In the genomic region with DNA sequence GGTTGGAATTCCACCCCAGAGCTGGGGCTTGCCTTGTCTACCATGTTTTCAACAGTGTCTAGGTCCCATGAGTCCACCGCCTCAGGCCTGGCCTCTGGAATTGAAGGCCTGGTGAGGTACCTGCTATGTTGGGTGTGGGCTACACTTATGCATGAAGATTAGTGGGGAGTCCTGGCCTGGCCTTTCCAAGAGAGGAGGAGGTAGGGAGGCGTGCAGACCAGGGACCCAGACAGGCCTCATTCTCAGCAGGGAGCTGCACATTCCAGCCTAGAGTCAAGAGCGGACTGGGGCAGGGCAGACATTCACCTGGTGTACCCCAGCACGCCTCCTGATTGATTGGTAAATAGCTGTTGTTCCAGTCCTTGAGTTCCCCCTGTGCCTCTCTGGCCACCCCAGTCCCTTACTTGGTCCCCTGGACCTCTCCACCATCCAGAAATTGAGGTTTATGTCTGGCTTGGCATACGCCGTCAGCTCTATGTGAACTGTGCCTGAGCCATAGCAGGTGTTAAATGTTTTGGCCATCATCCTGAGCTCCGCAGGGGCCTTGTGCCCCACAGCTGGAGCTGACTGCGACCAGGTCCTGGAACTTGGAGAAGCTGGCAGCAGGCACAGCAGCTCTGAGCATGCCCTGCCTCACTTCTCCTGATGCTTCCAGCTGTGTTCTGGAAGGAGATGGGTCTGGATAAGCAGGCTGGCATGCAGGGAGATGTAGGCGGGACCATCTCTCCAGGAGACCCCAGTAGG, we compare ENCODE assay signal across 1 cellular context.
TF ChIP-seq lines count a peak whose summit lies in the region.

No MANE protein-coding gene starts in this region.

TF ChIP-seq in H1, 55 proteins besides CTCF, POLR2A, EP300 and RAD21 (continued from another document):
- TF ChIP-seq, protein P1, sequence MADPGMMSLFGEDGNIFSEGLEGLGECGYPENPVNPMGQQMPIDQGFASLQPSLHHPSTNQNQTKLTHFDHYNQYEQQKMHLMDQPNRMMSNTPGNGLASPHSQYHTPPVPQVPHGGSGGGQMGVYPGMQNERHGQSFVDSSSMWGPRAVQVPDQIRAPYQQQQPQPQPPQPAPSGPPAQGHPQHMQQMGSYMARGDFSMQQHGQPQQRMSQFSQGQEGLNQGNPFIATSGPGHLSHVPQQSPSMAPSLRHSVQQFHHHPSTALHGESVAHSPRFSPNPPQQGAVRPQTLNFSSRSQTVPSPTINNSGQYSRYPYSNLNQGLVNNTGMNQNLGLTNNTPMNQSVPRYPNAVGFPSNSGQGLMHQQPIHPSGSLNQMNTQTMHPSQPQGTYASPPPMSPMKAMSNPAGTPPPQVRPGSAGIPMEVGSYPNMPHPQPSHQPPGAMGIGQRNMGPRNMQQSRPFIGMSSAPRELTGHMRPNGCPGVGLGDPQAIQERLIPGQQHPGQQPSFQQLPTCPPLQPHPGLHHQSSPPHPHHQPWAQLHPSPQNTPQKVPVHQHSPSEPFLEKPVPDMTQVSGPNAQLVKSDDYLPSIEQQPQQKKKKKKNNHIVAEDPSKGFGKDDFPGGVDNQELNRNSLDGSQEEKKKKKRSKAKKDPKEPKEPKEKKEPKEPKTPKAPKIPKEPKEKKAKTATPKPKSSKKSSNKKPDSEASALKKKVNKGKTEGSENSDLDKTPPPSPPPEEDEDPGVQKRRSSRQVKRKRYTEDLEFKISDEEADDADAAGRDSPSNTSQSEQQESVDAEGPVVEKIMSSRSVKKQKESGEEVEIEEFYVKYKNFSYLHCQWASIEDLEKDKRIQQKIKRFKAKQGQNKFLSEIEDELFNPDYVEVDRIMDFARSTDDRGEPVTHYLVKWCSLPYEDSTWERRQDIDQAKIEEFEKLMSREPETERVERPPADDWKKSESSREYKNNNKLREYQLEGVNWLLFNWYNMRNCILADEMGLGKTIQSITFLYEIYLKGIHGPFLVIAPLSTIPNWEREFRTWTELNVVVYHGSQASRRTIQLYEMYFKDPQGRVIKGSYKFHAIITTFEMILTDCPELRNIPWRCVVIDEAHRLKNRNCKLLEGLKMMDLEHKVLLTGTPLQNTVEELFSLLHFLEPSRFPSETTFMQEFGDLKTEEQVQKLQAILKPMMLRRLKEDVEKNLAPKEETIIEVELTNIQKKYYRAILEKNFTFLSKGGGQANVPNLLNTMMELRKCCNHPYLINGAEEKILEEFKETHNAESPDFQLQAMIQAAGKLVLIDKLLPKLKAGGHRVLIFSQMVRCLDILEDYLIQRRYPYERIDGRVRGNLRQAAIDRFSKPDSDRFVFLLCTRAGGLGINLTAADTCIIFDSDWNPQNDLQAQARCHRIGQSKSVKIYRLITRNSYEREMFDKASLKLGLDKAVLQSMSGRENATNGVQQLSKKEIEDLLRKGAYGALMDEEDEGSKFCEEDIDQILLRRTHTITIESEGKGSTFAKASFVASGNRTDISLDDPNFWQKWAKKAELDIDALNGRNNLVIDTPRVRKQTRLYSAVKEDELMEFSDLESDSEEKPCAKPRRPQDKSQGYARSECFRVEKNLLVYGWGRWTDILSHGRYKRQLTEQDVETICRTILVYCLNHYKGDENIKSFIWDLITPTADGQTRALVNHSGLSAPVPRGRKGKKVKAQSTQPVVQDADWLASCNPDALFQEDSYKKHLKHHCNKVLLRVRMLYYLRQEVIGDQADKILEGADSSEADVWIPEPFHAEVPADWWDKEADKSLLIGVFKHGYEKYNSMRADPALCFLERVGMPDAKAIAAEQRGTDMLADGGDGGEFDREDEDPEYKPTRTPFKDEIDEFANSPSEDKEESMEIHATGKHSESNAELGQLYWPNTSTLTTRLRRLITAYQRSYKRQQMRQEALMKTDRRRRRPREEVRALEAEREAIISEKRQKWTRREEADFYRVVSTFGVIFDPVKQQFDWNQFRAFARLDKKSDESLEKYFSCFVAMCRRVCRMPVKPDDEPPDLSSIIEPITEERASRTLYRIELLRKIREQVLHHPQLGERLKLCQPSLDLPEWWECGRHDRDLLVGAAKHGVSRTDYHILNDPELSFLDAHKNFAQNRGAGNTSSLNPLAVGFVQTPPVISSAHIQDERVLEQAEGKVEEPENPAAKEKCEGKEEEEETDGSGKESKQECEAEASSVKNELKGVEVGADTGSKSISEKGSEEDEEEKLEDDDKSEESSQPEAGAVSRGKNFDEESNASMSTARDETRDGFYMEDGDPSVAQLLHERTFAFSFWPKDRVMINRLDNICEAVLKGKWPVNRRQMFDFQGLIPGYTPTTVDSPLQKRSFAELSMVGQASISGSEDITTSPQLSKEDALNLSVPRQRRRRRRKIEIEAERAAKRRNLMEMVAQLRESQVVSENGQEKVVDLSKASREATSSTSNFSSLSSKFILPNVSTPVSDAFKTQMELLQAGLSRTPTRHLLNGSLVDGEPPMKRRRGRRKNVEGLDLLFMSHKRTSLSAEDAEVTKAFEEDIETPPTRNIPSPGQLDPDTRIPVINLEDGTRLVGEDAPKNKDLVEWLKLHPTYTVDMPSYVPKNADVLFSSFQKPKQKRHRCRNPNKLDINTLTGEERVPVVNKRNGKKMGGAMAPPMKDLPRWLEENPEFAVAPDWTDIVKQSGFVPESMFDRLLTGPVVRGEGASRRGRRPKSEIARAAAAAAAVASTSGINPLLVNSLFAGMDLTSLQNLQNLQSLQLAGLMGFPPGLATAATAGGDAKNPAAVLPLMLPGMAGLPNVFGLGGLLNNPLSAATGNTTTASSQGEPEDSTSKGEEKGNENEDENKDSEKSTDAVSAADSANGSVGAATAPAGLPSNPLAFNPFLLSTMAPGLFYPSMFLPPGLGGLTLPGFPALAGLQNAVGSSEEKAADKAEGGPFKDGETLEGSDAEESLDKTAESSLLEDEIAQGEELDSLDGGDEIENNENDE (IDR thresholded peaks at IDR 0.05; ENCODE audit: insufficient replicate concordance, low read length) = no peak
- TF ChIP-seq SP1 (IDR thresholded peaks at IDR 0.05; ENCODE audit: low read depth, low read length) = no peak
- TF ChIP-seq, protein P2, sequence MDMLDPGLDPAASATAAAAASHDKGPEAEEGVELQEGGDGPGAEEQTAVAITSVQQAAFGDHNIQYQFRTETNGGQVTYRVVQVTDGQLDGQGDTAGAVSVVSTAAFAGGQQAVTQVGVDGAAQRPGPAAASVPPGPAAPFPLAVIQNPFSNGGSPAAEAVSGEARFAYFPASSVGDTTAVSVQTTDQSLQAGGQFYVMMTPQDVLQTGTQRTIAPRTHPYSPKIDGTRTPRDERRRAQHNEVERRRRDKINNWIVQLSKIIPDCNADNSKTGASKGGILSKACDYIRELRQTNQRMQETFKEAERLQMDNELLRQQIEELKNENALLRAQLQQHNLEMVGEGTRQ (IDR thresholded peaks at IDR 0.05; ENCODE audit: low read length) = no peak
- no peak for TF ChIP-seq JUND (IDR thresholded peaks at IDR 0.05; ENCODE audit: low read length)
- no peak for TF ChIP-seq CTBP2 (IDR thresholded peaks at IDR 0.05; ENCODE audit: borderline replicate concordance, insufficient read depth, insufficient read length, low read length)
- no peak for TF ChIP-seq EZH2 (IDR thresholded peaks at IDR 0.05; ENCODE audit: low read depth, low read length, severe bottlenecking)
- no peak for TF ChIP-seq TBP (IDR thresholded peaks at IDR 0.05; ENCODE audit: low read depth, low read length)
- no peak for TF ChIP-seq YY1 (IDR thresholded peaks at IDR 0.05; ENCODE audit: low read depth, low read length)
- no peak for TF ChIP-seq EGR1 (IDR thresholded peaks at IDR 0.05; ENCODE audit: borderline replicate concordance, low read depth, low read length)
- TF ChIP-seq BACH1 (IDR thresholded peaks at IDR 0.05; ENCODE audit: low read length) = no peak
- TF ChIP-seq CEBPB (IDR thresholded peaks at IDR 0.05; ENCODE audit: low read depth, low read length) = no peak
- TF ChIP-seq MAFK (IDR thresholded peaks at IDR 0.05; ENCODE audit: low read depth, low read length) = no peak
- TF ChIP-seq, protein P3, sequence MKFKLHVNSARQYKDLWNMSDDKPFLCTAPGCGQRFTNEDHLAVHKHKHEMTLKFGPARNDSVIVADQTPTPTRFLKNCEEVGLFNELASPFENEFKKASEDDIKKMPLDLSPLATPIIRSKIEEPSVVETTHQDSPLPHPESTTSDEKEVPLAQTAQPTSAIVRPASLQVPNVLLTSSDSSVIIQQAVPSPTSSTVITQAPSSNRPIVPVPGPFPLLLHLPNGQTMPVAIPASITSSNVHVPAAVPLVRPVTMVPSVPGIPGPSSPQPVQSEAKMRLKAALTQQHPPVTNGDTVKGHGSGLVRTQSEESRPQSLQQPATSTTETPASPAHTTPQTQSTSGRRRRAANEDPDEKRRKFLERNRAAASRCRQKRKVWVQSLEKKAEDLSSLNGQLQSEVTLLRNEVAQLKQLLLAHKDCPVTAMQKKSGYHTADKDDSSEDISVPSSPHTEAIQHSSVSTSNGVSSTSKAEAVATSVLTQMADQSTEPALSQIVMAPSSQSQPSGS (IDR thresholded peaks at IDR 0.05; ENCODE audit: low read length) = no peak
